12 cellular contexts compared by ENCODE assay signal in the genomic region with DNA sequence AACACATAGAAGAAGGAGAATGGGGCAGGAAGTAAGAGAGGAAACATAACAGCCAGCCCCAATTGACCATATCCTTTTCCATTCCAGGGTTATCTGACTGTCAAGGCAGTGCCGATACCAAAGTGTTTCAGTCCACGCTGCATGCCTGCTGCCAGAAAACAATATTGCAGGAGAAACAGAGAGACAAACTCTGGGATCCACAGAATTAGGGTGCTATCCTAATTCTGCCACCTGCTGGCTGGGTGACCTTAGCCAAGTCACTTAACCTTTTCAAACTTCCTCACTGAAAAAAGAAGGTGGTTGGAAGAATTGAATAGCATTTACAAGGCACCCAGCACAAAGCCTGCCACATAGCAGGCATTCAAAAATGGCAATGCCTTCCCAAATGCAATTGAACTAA. TPM values are rescaled to one million over a fixed set of nuclear protein-coding genes. Genes with fewer than 3 reads are reported as not detected.
A peak's percentile ranks its signal among the peaks of the same experiment; 100 is the strongest.
DNase-seq lines count a peak whose midpoint lies in the region; TF ChIP-seq lines count a peak whose summit lies in the region.
"Had no signal": no experiment of that assay in that cellular context is flagged by ENCODE, and none has a peak within 500 bp of the region (broad histone marks: within the 10 kb centered on the region; RNA-seq: fewer than 3 reads in every experiment).

No MANE protein-coding gene starts in this region.

- H3K36me3 ChIP-seq in GM06990 (ENCODE audit: control insufficient read depth, insufficient read depth, low read length) (peaks cover 1% of the 10 kb centered on the region), Karpas-422 (ENCODE audit: insufficient read depth, low read length) (peaks cover 12% of the 10 kb centered on the region), liver (ENCODE audit: control insufficient read depth in 4 of 4, insufficient read depth in 3 of 4, low read depth in 1 of 4, low read length in 3 of 4) (peaks cover 7 to 35% (median 17%) of the 10 kb centered on the region in 4 donors)
- H3K36me3 ChIP-seq: neural progenitor cell had no signal

- no peak for DNase-seq in GM06990 (ENCODE audit: extremely low read depth, insufficient read length)
- peak; percentile 59 for DNase-seq in Karpas-422
- DNase-seq in activated CD4-positive, alpha-beta T cell treated with anti-CD3 and anti-CD28 coated beads, Interleukin-2, amount 10 ng/mL, durations not matched to agents 7 days and 5 days, result peak; percentile 48
- no peak for DNase-seq in HPDE6-E6E7 (ENCODE audit: extremely low spot score)
- no peak for DNase-seq in cerebellar nuclear complex (lab: John Stamatoyannopoulos, UW)
- DNase-seq in NCI-H2107 (lab: John Stamatoyannopoulos, UW), result no peak
- DNase-seq in EL, result no peak
- DNase-seq: activated gamma-delta T cell treated with Interleukin-2 at 50 U/mL for 16 hours, NCI-H1436 treated with DMSO at 0.1 percent for 48 hours had no signal

- H3K27ac Mint-ChIP-seq in activated CD4-positive, alpha-beta T cell treated with anti-CD3 and anti-CD28 coated beads, Interleukin-2, amount 10 ng/mL, durations not matched to agents 7 days and 5 days, result no peak overlapping the region
- H3K27ac Mint-ChIP-seq: neural progenitor cell had no signal

- no peak overlapping the region for H3K4me3 ChIP-seq in GM06990 (replicated peaks; ENCODE audit: low read depth, low read length)
- H3K4me3 ChIP-seq in Karpas-422 (ENCODE audit: low read length), result no peak overlapping the region
- H3K4me3 ChIP-seq in liver (ENCODE audit: low read depth in 1 of 3, low read length in 3 of 3), result no peak overlapping the region
- H3K4me3 ChIP-seq: neural progenitor cell, smooth muscle cell had no signal

- H3K4me1 Mint-ChIP-seq in activated CD4-positive, alpha-beta T cell treated with anti-CD3 and anti-CD28 coated beads, Interleukin-2, amount 10 ng/mL, durations not matched to agents 7 days and 5 days, result peaks cover 80% of the 10 kb centered on the region
- H3K4me1 Mint-ChIP-seq: neural progenitor cell had no signal

- H3K4me1 ChIP-seq in Karpas-422 (ENCODE audit: low read length), result peaks cover 21% of the 10 kb centered on the region
- H3K4me1 ChIP-seq in liver (ENCODE audit: control insufficient read depth in 4 of 4, insufficient read depth in 4 of 4, low read length in 3 of 4), result no peaks in the 10 kb centered on the region
- H3K4me1 ChIP-seq: neural progenitor cell had no signal

- no peaks in the 10 kb centered on the region for H3K9me3 Mint-ChIP-seq in activated CD4-positive, alpha-beta T cell treated with anti-CD3 and anti-CD28 coated beads, Interleukin-2, amount 10 ng/mL, durations not matched to agents 7 days and 5 days
- H3K9me3 Mint-ChIP-seq: neural progenitor cell had no signal

- H3K9ac ChIP-seq in Karpas-422 (ENCODE audit: low read length) (no peak overlapping the region), liver (ENCODE audit: low read depth in 1 of 2, low read length in 2 of 2) (no peak overlapping the region)
- H3K9ac ChIP-seq: neural progenitor cell had no signal

- H3K27me3 Mint-ChIP-seq in activated CD4-positive, alpha-beta T cell treated with anti-CD3 and anti-CD28 coated beads, Interleukin-2, amount 10 ng/mL, durations not matched to agents 7 days and 5 days, result no peaks in the 10 kb centered on the region

- peak; percentile 59 for TF ChIP-seq CTCF in GM06990 (IDR thresholded peaks at IDR 0.05; ENCODE audit: insufficient read depth, low read length, poor library complexity, severe bottlenecking)
- peak; percentile 4 for TF ChIP-seq CTCF in liver (IDR thresholded peaks at IDR 0.05; ENCODE audit: low read depth, low read length, missing input control)

- 79% methylated on average over 2 of the region's 2 CpGs for WGBS in liver

- peaks cover 3% of the 10 kb centered on the region; the same call in 1 of the 2 replicates for H3K79me2 ChIP-seq in Karpas-422 (ENCODE audit: low read length)

- H2AFZ ChIP-seq in Karpas-422 (ENCODE audit: low read length), result no peak overlapping the region
- H2AFZ ChIP-seq: neural progenitor cell had no signal

- no peak overlapping the region for H3K27ac ChIP-seq in Karpas-422 (ENCODE audit: low read length)
- no peak overlapping the region for H3K27ac ChIP-seq in liver (ENCODE audit: low read depth in 1 of 2, low read length in 2 of 2)
- H3K27ac ChIP-seq: neural progenitor cell had no signal

- no peaks in the 10 kb centered on the region for H3K27me3 ChIP-seq in GM06990 (replicated peaks; ENCODE audit: control insufficient read depth, insufficient read depth, low read length)
- H3K27me3 ChIP-seq in Karpas-422 (ENCODE audit: low read length), result no peaks in the 10 kb centered on the region
- no peaks in the 10 kb centered on the region for H3K27me3 ChIP-seq in liver (ENCODE audit: control insufficient read depth in 4 of 4, insufficient read depth in 4 of 4, low read length in 3 of 4)
- H3K27me3 ChIP-seq: neural progenitor cell had no signal

- H3K4me3 Mint-ChIP-seq in activated CD4-positive, alpha-beta T cell treated with anti-CD3 and anti-CD28 coated beads, Interleukin-2, amount 10 ng/mL, durations not matched to agents 7 days and 5 days, result no peak overlapping the region
- H3K4me3 Mint-ChIP-seq: neural progenitor cell had no signal

- POLR2A ChIA-PET in activated CD4-positive, alpha-beta T cell treated with anti-CD3 and anti-CD28 coated beads, Interleukin-2, amount 10 ng/mL, durations not matched to agents 7 days and 5 days (lab: Charles Lee), result no interaction called here

- no peak overlapping the region for H3K4me2 ChIP-seq in Karpas-422 (ENCODE audit: low read depth, low read length, poor library complexity, severe bottlenecking)
- H3K4me2 ChIP-seq: neural progenitor cell, smooth muscle cell had no signal

- H3K36me3 Mint-ChIP-seq in activated CD4-positive, alpha-beta T cell treated with anti-CD3 and anti-CD28 coated beads, Interleukin-2, amount 10 ng/mL, durations not matched to agents 7 days and 5 days (ENCODE audit: low read depth), result peaks cover 59% of the 10 kb centered on the region

- H3K9me3 ChIP-seq in Karpas-422 (ENCODE audit: low read length) (no peaks in the 10 kb centered on the region), liver (ENCODE audit: control insufficient read depth in 4 of 4, low read length in 3 of 4) (no peaks in the 10 kb centered on the region)

- TF ChIP-seq RAD21 in liver (IDR thresholded peaks at IDR 0.05), result peak; percentile 14 to 22

- no peaks in the 10 kb centered on the region for H4K20me1 ChIP-seq in Karpas-422 (ENCODE audit: insufficient read depth, low read depth, low read length)

- H3K9me2 ChIP-seq in Karpas-422 (replicated peaks; ENCODE audit: insufficient read depth, low read length), result no peaks in the 10 kb centered on the region

- CTCF ChIA-PET in activated CD4-positive, alpha-beta T cell treated with anti-CD3 and anti-CD28 coated beads, Interleukin-2, amount 10 ng/mL, durations not matched to agents 7 days and 5 days (lab: Charles Lee), result interaction anchor here (0.6 to 1.2 kb wide), 4 partner anchors 27 to 102 kb away, joined by 3 read pairs; no protein-coding TSS in a partner anchor

TF ChIP-seq in liver, 16 proteins besides CTCF, POLR2A, EP300 and RAD21 (continues in another document):
- TF ChIP-seq GABPA (IDR thresholded peaks at IDR 0.05 in 1 of 2, conservative IDR thresholded peaks at IDR 0.05 in 1 of 2), result no peak
- no peak for TF ChIP-seq SP1 (IDR thresholded peaks at IDR 0.05)
- no peak for TF ChIP-seq ZBTB33 (IDR thresholded peaks at IDR 0.05)

RNA-seq across cellular contexts. Expression of gene GLB1, which starts 32.0 kb away (rescaled TPM):
- 41.8 and 43.0 TPM in 2 replicates for total RNA-seq in Karpas-422 (2014; rRNA removed; shearing (Covaris generic); ENCODE audit: low replicate concordance)
- total RNA-seq in activated CD4-positive, alpha-beta T cell treated with anti-CD3 and anti-CD28 coated beads, Interleukin-2, amount 10 ng/mL, durations not matched to agents 7 days and 5 days, result 10 to 100 TPM; 45.4 to 46.5 TPM
- total RNA-seq in liver, result 10 to 100 TPM; 33.8 to 39.8 TPM
- 10 to 100 TPM; 21.6 to 36.8 TPM for polyA plus RNA-seq in liver

RNA-seq across cellular contexts. Expression of gene TMPPE, which starts 32.0 kb away (rescaled TPM):
- total RNA-seq in Karpas-422 (2014; rRNA removed; shearing (Covaris generic); ENCODE audit: low replicate concordance), result 7.8 and 12.2 TPM in 2 replicates
- 10 to 100 TPM; 13.4 to 14.3 TPM for total RNA-seq in activated CD4-positive, alpha-beta T cell treated with anti-CD3 and anti-CD28 coated beads, Interleukin-2, amount 10 ng/mL, durations not matched to agents 7 days and 5 days
- total RNA-seq in liver, result 10 to 100 TPM in 1 of 2 donors, 1 to 10 TPM in 1; 6.8 to 10.2 TPM
- polyA plus RNA-seq in liver, result under 1 TPM; 0.51 to 0.56 TPM

RNA-seq across cellular contexts. Expression of gene CRTAP, which starts 48.9 kb away (rescaled TPM):
- total RNA-seq in Karpas-422 (2014; rRNA removed; shearing (Covaris generic); ENCODE audit: low replicate concordance), result 33.9 and 72.5 TPM in 2 replicates
- 10 to 100 TPM; 38.8 to 39.3 TPM for total RNA-seq in activated CD4-positive, alpha-beta T cell treated with anti-CD3 and anti-CD28 coated beads, Interleukin-2, amount 10 ng/mL, durations not matched to agents 7 days and 5 days
- total RNA-seq in liver, result 10 to 100 TPM; 34.9 to 47.6 TPM
- 10 to 100 TPM; 26.5 to 42.1 TPM for polyA plus RNA-seq in liver

Comparison
In these comparisons a context has a peak if more than half of its experiments do, and no peak if none do; other contexts are left out.
1. DNase-seq: peak in Karpas-422 (single experiment) and activated CD4-positive, alpha-beta T cell treated with anti-CD3 and anti-CD28 coated beads, Interleukin-2, amount 10 ng/mL, durations not matched to agents 7 days and 5 days (single experiment); none in GM06990 (single experiment), HPDE6-E6E7 (single experiment), cerebellar nuclear complex (0 of 2), NCI-H2107 (single experiment) and EL (single experiment).